Comparison of ENCODE assay signal across 26 cellular contexts in the genomic region with DNA sequence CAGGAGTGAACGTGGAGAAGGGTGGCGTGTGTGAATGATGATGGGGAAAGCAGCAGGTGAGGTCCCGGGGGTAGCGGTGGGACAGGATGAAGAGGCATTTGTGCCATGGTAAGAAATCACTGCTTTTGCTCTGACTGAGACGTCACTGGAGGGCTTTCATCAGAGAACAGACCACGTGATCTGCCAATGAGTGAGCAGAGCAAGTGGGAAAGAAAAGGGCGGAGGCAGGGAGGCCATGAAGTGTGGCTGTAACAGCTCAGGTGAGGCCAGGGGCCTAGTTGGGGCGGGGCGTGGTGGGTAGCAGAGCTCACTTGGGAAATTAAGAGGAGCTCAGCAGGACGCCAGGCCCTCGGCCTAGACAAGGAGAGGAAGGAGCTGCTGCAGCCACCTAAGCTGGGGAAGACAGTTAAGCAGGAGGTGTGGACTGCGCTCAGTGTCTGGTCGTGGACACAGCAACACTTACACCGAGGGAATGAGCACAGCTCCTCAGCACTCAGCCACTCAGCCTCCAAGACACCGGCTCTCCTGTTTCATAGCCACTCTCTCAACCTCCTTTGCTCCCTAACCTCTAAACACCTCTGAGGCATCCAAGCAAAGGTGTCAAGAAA. TPM values are rescaled to one million over a fixed set of nuclear protein-coding genes. Genes with fewer than 3 reads are reported as not detected.
DNase-seq lines count a peak whose midpoint lies in the region; ATAC-seq and TF ChIP-seq lines count a peak whose summit lies in the region.
"Had no signal": no experiment of that assay in that cellular context is flagged by ENCODE, and none has a peak within 500 bp of the region (broad histone marks: within the 10 kb centered on the region; RNA-seq: fewer than 3 reads in every experiment).

No MANE protein-coding gene starts in this region.

- peaks cover 8% of the 10 kb centered on the region for H3F3A ChIP-seq in neural progenitor cell (ENCODE audit: low read depth)

- POLR2A ChIA-PET in activated CD4-positive, alpha-beta T cell treated with anti-CD3 and anti-CD28 coated beads, Interleukin-2, amount 10 ng/mL, durations not matched to agents 7 days and 5 days (lab: Charles Lee), result no interaction called here

- ATAC-seq in activated naive CD8-positive, alpha-beta T cell treated with anti-CD3 and anti-CD28 coated beads, Interleukin-2, amount 50 U/mL, for 24 hours, result no peak
- no peak for ATAC-seq in HG03135 (IDR thresholded peaks at IDR 0.05; ENCODE audit: unreplicated experiment)
- ATAC-seq: HepG2, Right ventricle myocardium inferior had no signal

- H3K36me3 ChIP-seq in neural progenitor cell, result no peaks in the 10 kb centered on the region
- H3K36me3 ChIP-seq: SJCRH30 had no signal

- no peaks in the 10 kb centered on the region for H3K79me2 ChIP-seq in neural progenitor cell (ENCODE audit: low read depth)

- no peak for TF ChIP-seq CTCF in chondrocyte (IDR thresholded peaks at IDR 0.05)
- no peak for TF ChIP-seq CTCF in neural progenitor cell (IDR thresholded peaks at IDR 0.05)
- no peak for TF ChIP-seq CTCF in lower leg skin (IDR thresholded peaks at IDR 0.05)

- H3K4me3 Mint-ChIP-seq in activated CD4-positive, alpha-beta T cell treated with anti-CD3 and anti-CD28 coated beads, Interleukin-2, amount 10 ng/mL, durations not matched to agents 7 days and 5 days, result no peak overlapping the region
- H3K4me3 Mint-ChIP-seq in chondrocyte (ENCODE audit: unreplicated experiment), result no peak overlapping the region
- no peak overlapping the region for H3K4me3 Mint-ChIP-seq in neural progenitor cell
- no peak overlapping the region for H3K4me3 Mint-ChIP-seq in activated naive CD8-positive, alpha-beta T cell treated with anti-CD3 and anti-CD28 coated beads, Interleukin-2, amount 50 U/mL, for 24 hours
- H3K4me3 Mint-ChIP-seq: CD14-positive monocyte; CD8-positive, alpha-beta memory T cell had no signal

- H3K9me3 ChIP-seq in neural progenitor cell (ENCODE audit: low read depth), result no peaks in the 10 kb centered on the region
- H3K9me3 ChIP-seq: BE2C, MG63, SJCRH30 had no signal

- TF ChIP-seq POLR2A in lower leg skin (IDR thresholded peaks at IDR 0.05), result no peak

- 87 to 93% methylated on average over 15 of the region's 15 CpGs for WGBS in lower leg skin, 2 donors

- H3K27me3 Mint-ChIP-seq in activated CD4-positive, alpha-beta T cell treated with anti-CD3 and anti-CD28 coated beads, Interleukin-2, amount 10 ng/mL, durations not matched to agents 7 days and 5 days, result no peaks in the 10 kb centered on the region
- H3K27me3 Mint-ChIP-seq in chondrocyte (ENCODE audit: low read depth) (no peaks in the 10 kb centered on the region), neural progenitor cell (ENCODE audit: insufficient read depth, low read depth) (peaks cover 4% of the 10 kb centered on the region)
- no peaks in the 10 kb centered on the region for H3K27me3 Mint-ChIP-seq in activated naive CD8-positive, alpha-beta T cell treated with anti-CD3 and anti-CD28 coated beads, Interleukin-2, amount 50 U/mL, for 24 hours
- H3K27me3 Mint-ChIP-seq: CD8-positive, alpha-beta memory T cell had no signal

- peak overlapping the region; percentile 54 for H3K27ac Mint-ChIP-seq in activated CD4-positive, alpha-beta T cell treated with anti-CD3 and anti-CD28 coated beads, Interleukin-2, amount 10 ng/mL, durations not matched to agents 7 days and 5 days
- no peak overlapping the region for H3K27ac Mint-ChIP-seq in chondrocyte (ENCODE audit: unreplicated experiment)
- peak overlapping the region; percentile 68 for H3K27ac Mint-ChIP-seq in neural progenitor cell
- H3K27ac Mint-ChIP-seq in activated naive CD8-positive, alpha-beta T cell treated with anti-CD3 and anti-CD28 coated beads, Interleukin-2, amount 50 U/mL, for 24 hours, result no peak overlapping the region
- H3K27ac Mint-ChIP-seq: CD8-positive, alpha-beta memory T cell had no signal

- no peaks in the 10 kb centered on the region for H3K9me3 Mint-ChIP-seq in activated CD4-positive, alpha-beta T cell treated with anti-CD3 and anti-CD28 coated beads, Interleukin-2, amount 10 ng/mL, durations not matched to agents 7 days and 5 days
- no peaks in the 10 kb centered on the region for H3K9me3 Mint-ChIP-seq in chondrocyte (ENCODE audit: low read depth)
- no peaks in the 10 kb centered on the region for H3K9me3 Mint-ChIP-seq in neural progenitor cell
- no peaks in the 10 kb centered on the region for H3K9me3 Mint-ChIP-seq in activated naive CD8-positive, alpha-beta T cell treated with anti-CD3 and anti-CD28 coated beads, Interleukin-2, amount 50 U/mL, for 24 hours
- H3K9me3 Mint-ChIP-seq: CD14-positive monocyte; CD8-positive, alpha-beta memory T cell had no signal

- CTCF ChIA-PET in activated CD4-positive, alpha-beta T cell treated with anti-CD3 and anti-CD28 coated beads, Interleukin-2, amount 10 ng/mL, durations not matched to agents 7 days and 5 days (lab: Charles Lee), result no interaction called here

- intact Hi-C loops in lower leg skin (cut with DNase I; ENCODE audit: low total_unique reads), result no loop called here

- no peak overlapping the region for H2AFZ ChIP-seq in neural progenitor cell (replicated peaks)
- H2AFZ ChIP-seq: PC-9 had no signal

- H3K4me1 Mint-ChIP-seq in activated CD4-positive, alpha-beta T cell treated with anti-CD3 and anti-CD28 coated beads, Interleukin-2, amount 10 ng/mL, durations not matched to agents 7 days and 5 days, result no peaks in the 10 kb centered on the region
- H3K4me1 Mint-ChIP-seq in chondrocyte (ENCODE audit: low read depth) (no peaks in the 10 kb centered on the region), neural progenitor cell (peaks cover 13% of the 10 kb centered on the region)
- H3K4me1 Mint-ChIP-seq in activated naive CD8-positive, alpha-beta T cell treated with anti-CD3 and anti-CD28 coated beads, Interleukin-2, amount 50 U/mL, for 24 hours, result peaks cover 2% of the 10 kb centered on the region
- H3K4me1 Mint-ChIP-seq: CD8-positive, alpha-beta memory T cell had no signal

- H4K20me1 ChIP-seq in neural progenitor cell (ENCODE audit: low read depth), result peaks cover 4% of the 10 kb centered on the region

- no peaks in the 10 kb centered on the region for H3K27me3 ChIP-seq in neural progenitor cell
- H3K27me3 ChIP-seq: BE2C, MG63, SJCRH30 had no signal

- peaks cover 8% of the 10 kb centered on the region for H3K4me1 ChIP-seq in neural progenitor cell
- H3K4me1 ChIP-seq: BE2C had no signal

- peaks cover 16% of the 10 kb centered on the region for H3K36me3 Mint-ChIP-seq in activated CD4-positive, alpha-beta T cell treated with anti-CD3 and anti-CD28 coated beads, Interleukin-2, amount 10 ng/mL, durations not matched to agents 7 days and 5 days (ENCODE audit: low read depth)
- H3K36me3 Mint-ChIP-seq in chondrocyte (ENCODE audit: low read depth) (peaks cover 10% of the 10 kb centered on the region), neural progenitor cell (peaks cover 12% of the 10 kb centered on the region)
- peaks cover 3% of the 10 kb centered on the region for H3K36me3 Mint-ChIP-seq in activated naive CD8-positive, alpha-beta T cell treated with anti-CD3 and anti-CD28 coated beads, Interleukin-2, amount 50 U/mL, for 24 hours (ENCODE audit: low read depth)

- DNase-seq in activated CD4-positive, alpha-beta T cell treated with anti-CD3 and anti-CD28 coated beads, Interleukin-2, amount 10 ng/mL, durations not matched to agents 7 days and 5 days, result no peak
- no peak for DNase-seq in activated CD4-positive, alpha-beta T cell treated with anti-CD3 and anti-CD28 coated beads for 1 hour
- DNase-seq in chondrocyte (ENCODE audit: low spot score) (peak; percentile 59), neural progenitor cell (ENCODE audit: low spot score) (no peak), lower leg skin (ENCODE audit: low spot score in 2 of 2) (no peak)
- no peak for DNase-seq in activated naive CD8-positive, alpha-beta T cell treated with anti-CD3 and anti-CD28 coated beads, Interleukin-2, amount 50 U/mL, for 24 hours
- DNase-seq: 8988T; ACHN; BE2C; CD8-positive, alpha-beta memory T cell; DMS 273 treated with DMSO at 0.1 percent for 48 hours; DMS79 treated with DMSO at 0.1 percent for 48 hours; GF-D8; KBM-7; MG63; NCI-H1694; NCI-H2029 treated with DMSO at 0.1 percent for 48 hours; NCI-H446 treated with DMSO at 0.1 percent for 48 hours; NCI-H526 treated with DMSO at 0.1 percent for 48 hours; PC-9; SJCRH30 had no signal

- H3K4me3 ChIP-seq in neural progenitor cell, result no peak overlapping the region
- H3K4me3 ChIP-seq in lower leg skin (ENCODE audit: low read depth, poor library complexity, severe bottlenecking), result no peak overlapping the region
- H3K4me3 ChIP-seq: MG63, PC-9, SJCRH30 had no signal

- H3K9ac ChIP-seq in neural progenitor cell, result no peak overlapping the region

- H3K4me2 ChIP-seq in neural progenitor cell, result no peak overlapping the region
- H3K4me2 ChIP-seq: PC-9 had no signal

- H3K27ac ChIP-seq in neural progenitor cell, result no peak overlapping the region
- H3K27ac ChIP-seq: PC-9, SJCRH30 had no signal

RNA-seq across cellular contexts. Expression of a gene that starts 14.1 kb away (rescaled TPM):
- under 1 TPM; 0.05 to 0.06 TPM for total RNA-seq in activated CD4-positive, alpha-beta T cell treated with anti-CD3 and anti-CD28 coated beads, Interleukin-2, amount 10 ng/mL, durations not matched to agents 7 days and 5 days
- 0.36 to 0.87 TPM (median 0.59 TPM) in 3 replicates for total RNA-seq in chondrocyte
- 2.8 and 5.0 TPM in 2 replicates for total RNA-seq in neural progenitor cell (ENCODE audit: low replicate concordance)
- total RNA-seq in lower leg skin, result 1 to 10 TPM in 2 of 4 donors, under 1 TPM in 2; 0.53 to 2.6 (median 1.0) TPM
- total RNA-seq: HepG2, PC-9, RPMI7951 had no signal

RNA-seq across cellular contexts. Expression of a gene that starts 23.8 kb away (rescaled TPM):
- 10 to 100 TPM; 30.9 to 37.1 TPM for total RNA-seq in activated CD4-positive, alpha-beta T cell treated with anti-CD3 and anti-CD28 coated beads, Interleukin-2, amount 10 ng/mL, durations not matched to agents 7 days and 5 days
- 22.3 to 31.5 TPM (median 30.8 TPM) in 3 replicates for total RNA-seq in chondrocyte
- 39.7 and 80.3 TPM in 2 replicates for total RNA-seq in neural progenitor cell (ENCODE audit: low replicate concordance)
- total RNA-seq in lower leg skin, result 10 to 100 TPM; 36.8 to 50.4 (median 39.7) TPM
- total RNA-seq: HepG2 had no signal

RNA-seq across cellular contexts. Expression of a gene that starts 50.5 kb away (rescaled TPM):
- total RNA-seq in activated CD4-positive, alpha-beta T cell treated with anti-CD3 and anti-CD28 coated beads, Interleukin-2, amount 10 ng/mL, durations not matched to agents 7 days and 5 days, result 10 to 100 TPM; 53.6 to 55.9 TPM
- total RNA-seq in chondrocyte (8.1 to 11.6 TPM (median 10.4 TPM) in 3 replicates), neural progenitor cell (ENCODE audit: low replicate concordance) (2.7 and 5.2 TPM in 2 replicates), lower leg skin (10 to 100 TPM; 17.6 to 30.6 (median 21.3) TPM)

Comparison
In these comparisons a context has a peak if more than half of its experiments do, and no peak if none do; other contexts are left out.
1. H3K27ac Mint-ChIP-seq: peak in activated CD4-positive, alpha-beta T cell treated with anti-CD3 and anti-CD28 coated beads, Interleukin-2, amount 10 ng/mL, durations not matched to agents 7 days and 5 days (single experiment) and neural progenitor cell (single experiment); none in chondrocyte (single experiment) and activated naive CD8-positive, alpha-beta T cell treated with anti-CD3 and anti-CD28 coated beads, Interleukin-2, amount 50 U/mL, for 24 hours (single experiment).